In the genomic region with DNA sequence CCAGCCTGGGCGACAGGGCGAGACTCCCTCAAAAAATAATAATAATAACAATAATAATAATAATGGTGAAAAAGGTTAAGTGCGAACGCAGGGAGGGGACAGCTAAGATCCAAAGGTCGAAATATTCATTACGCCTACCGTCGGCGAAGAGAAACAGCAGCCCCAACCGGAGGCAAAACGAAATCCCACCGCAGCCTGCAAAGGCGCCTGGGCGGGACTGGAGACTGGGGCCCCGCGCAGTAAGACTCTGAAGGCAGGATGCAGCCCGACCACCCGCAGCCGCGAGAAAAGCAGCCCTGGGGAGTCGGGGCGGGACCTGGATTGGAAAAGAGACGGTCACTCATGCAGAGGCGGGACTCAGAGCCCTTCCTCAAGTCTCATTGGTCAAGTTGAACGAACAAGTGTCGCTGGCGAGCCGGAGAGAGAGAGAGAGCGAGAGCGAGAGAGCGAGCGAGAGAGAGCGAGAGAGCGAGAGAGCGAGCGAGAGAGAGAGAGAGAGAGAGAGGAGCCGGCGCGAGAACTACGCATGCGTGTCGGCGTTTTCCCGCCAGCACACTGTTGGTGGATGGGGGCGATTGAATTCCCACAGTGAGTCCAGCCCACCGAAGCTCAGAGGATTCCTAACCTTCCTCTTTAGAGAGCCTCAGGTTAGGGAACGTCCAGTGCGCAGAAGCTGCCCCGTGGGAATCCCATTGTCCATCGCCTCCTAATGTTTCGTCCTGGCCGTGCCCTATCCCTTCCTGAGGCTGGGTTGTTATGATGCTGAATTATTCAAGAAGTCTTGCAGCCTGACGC, we compare ENCODE assay signal across 8 cellular contexts. TPM values are rescaled to one million over a fixed set of nuclear protein-coding genes. Genes with fewer than 3 reads are reported as not detected.
DNase-seq lines count a peak whose midpoint lies in the region; ATAC-seq lines count a peak whose summit lies in the region.

No MANE protein-coding gene starts in this region.

- H3K4me3 Mint-ChIP-seq in activated T-helper 17 cell treated with anti-CD3 and anti-CD28 coated beads, Interleukin-2, amount 50 U/mL, for 72 hours, result peak overlapping the region; percentile 75
- peak overlapping the region; percentile 79 for H3K4me3 Mint-ChIP-seq in natural killer cell treated with Interleukin-12 subunit alpha and Interleukin-12 subunit beta and Interleukin-15 and Interleukin-18, amount 100 ng/mL, for 72 hours

- DNase-seq in ELR (ENCODE audit: low read depth) (peak; percentile 100), GOT3 (lab: John Stamatoyannopoulos, UW) (peak; percentile 76), LHCN-M2 (ENCODE audit: low read depth) (peak; percentile 100), RPMI7951 (ENCODE audit: low read depth) (peak; percentile 99), fibroblast of peridontal ligament (ENCODE audit: extremely low read depth) (peak; percentile 99)
- DNase-seq in natural killer cell treated with Interleukin-12 subunit alpha and Interleukin-12 subunit beta and Interleukin-15 and Interleukin-18, amount 100 ng/mL, for 72 hours (ENCODE audit: low spot score), result peak; percentile 98
- DNase-seq in stimulated activated naive CD4-positive, alpha-beta T cell treated with Interleukin-2 at 50 U/mL for 16 hours (lab: John Stamatoyannopoulos, UW), result peak; percentile 91

- no peaks in the 10 kb centered on the region for H3K27me3 Mint-ChIP-seq in activated T-helper 17 cell treated with anti-CD3 and anti-CD28 coated beads, Interleukin-2, amount 50 U/mL, for 72 hours
- H3K27me3 Mint-ChIP-seq in natural killer cell treated with Interleukin-12 subunit alpha and Interleukin-12 subunit beta and Interleukin-15 and Interleukin-18, amount 100 ng/mL, for 72 hours, result no peaks in the 10 kb centered on the region

- H3K9me3 Mint-ChIP-seq in activated T-helper 17 cell treated with anti-CD3 and anti-CD28 coated beads, Interleukin-2, amount 50 U/mL, for 72 hours, result no peaks in the 10 kb centered on the region
- H3K9me3 Mint-ChIP-seq in natural killer cell treated with Interleukin-12 subunit alpha and Interleukin-12 subunit beta and Interleukin-15 and Interleukin-18, amount 100 ng/mL, for 72 hours, result peaks cover 3% of the 10 kb centered on the region

- peaks cover 22% of the 10 kb centered on the region for H3K36me3 Mint-ChIP-seq in activated T-helper 17 cell treated with anti-CD3 and anti-CD28 coated beads, Interleukin-2, amount 50 U/mL, for 72 hours (ENCODE audit: low read depth)
- H3K36me3 Mint-ChIP-seq in natural killer cell treated with Interleukin-12 subunit alpha and Interleukin-12 subunit beta and Interleukin-15 and Interleukin-18, amount 100 ng/mL, for 72 hours, result peaks cover 6% of the 10 kb centered on the region

- ATAC-seq in activated T-helper 17 cell treated with anti-CD3 and anti-CD28 coated beads, Interleukin-2, amount 50 U/mL, for 72 hours (replicated peaks), result peak; percentile 91
- peak; percentile 98 for ATAC-seq in natural killer cell treated with Interleukin-12 subunit alpha and Interleukin-12 subunit beta and Interleukin-15 and Interleukin-18, amount 100 ng/mL, for 72 hours

- H3K27ac Mint-ChIP-seq in activated T-helper 17 cell treated with anti-CD3 and anti-CD28 coated beads, Interleukin-2, amount 50 U/mL, for 72 hours, result peak overlapping the region; percentile 94
- peak overlapping the region; percentile 88 to 94 for H3K27ac Mint-ChIP-seq in natural killer cell treated with Interleukin-12 subunit alpha and Interleukin-12 subunit beta and Interleukin-15 and Interleukin-18, amount 100 ng/mL, for 72 hours

- H3K4me1 Mint-ChIP-seq in activated T-helper 17 cell treated with anti-CD3 and anti-CD28 coated beads, Interleukin-2, amount 50 U/mL, for 72 hours, result peaks cover 22% of the 10 kb centered on the region
- H3K4me1 Mint-ChIP-seq in natural killer cell treated with Interleukin-12 subunit alpha and Interleukin-12 subunit beta and Interleukin-15 and Interleukin-18, amount 100 ng/mL, for 72 hours (ENCODE audit: low read depth in 2 of 2), result peaks cover 37 to 38% of the 10 kb centered on the region in 2 donors

RNA-seq across cellular contexts. Expression of a gene that starts 10.7 kb away (rescaled TPM):
- total RNA-seq in LHCN-M2 (2014; rRNA removed), result 7.8 and 15.6 TPM in 2 replicates
- polyA plus RNA-seq in LHCN-M2 (2012), result 29.3 TPM
- total RNA-seq in RPMI7951 (2014; rRNA removed; shearing (Covaris generic)), result 3.2 and 4.2 TPM in 2 replicates
- 10 to 100 TPM; 20.7 to 32.1 TPM for total RNA-seq in activated T-helper 17 cell treated with anti-CD3 and anti-CD28 coated beads, Interleukin-2, amount 50 U/mL, for 72 hours
- 10 to 100 TPM; 12.3 to 38.0 TPM for total RNA-seq in natural killer cell treated with Interleukin-12 subunit alpha and Interleukin-12 subunit beta and Interleukin-15 and Interleukin-18, amount 100 ng/mL, for 72 hours

RNA-seq across cellular contexts. Expression of a gene that starts 17.6 kb away (rescaled TPM):
- 83.7 and 101 TPM in 2 replicates for total RNA-seq in LHCN-M2 (2014; rRNA removed)
- 119 TPM for polyA plus RNA-seq in LHCN-M2 (2012)
- total RNA-seq in RPMI7951 (2014; rRNA removed; shearing (Covaris generic)), result 69.0 and 73.9 TPM in 2 replicates
- 100 to 1,000 TPM in 1 of 2 donors, 10 to 100 TPM in 1; 84.0 to 123 TPM for total RNA-seq in activated T-helper 17 cell treated with anti-CD3 and anti-CD28 coated beads, Interleukin-2, amount 50 U/mL, for 72 hours
- total RNA-seq in natural killer cell treated with Interleukin-12 subunit alpha and Interleukin-12 subunit beta and Interleukin-15 and Interleukin-18, amount 100 ng/mL, for 72 hours, result 100 to 1,000 TPM; 134 to 169 TPM

RNA-seq across cellular contexts. Expression of a gene that starts 28.7 kb away (rescaled TPM):
- total RNA-seq in LHCN-M2 (2014; rRNA removed), result 23.7 and 26.9 TPM in 2 replicates
- 14.4 TPM for polyA plus RNA-seq in LHCN-M2 (2012)
- total RNA-seq in RPMI7951 (2014; rRNA removed; shearing (Covaris generic)), result 13.1 and 20.8 TPM in 2 replicates
- 100 to 1,000 TPM in 1 of 2 donors, 10 to 100 TPM in 1; 87.7 to 131 TPM for total RNA-seq in activated T-helper 17 cell treated with anti-CD3 and anti-CD28 coated beads, Interleukin-2, amount 50 U/mL, for 72 hours
- 100 to 1,000 TPM in 1 of 2 donors, 10 to 100 TPM in 1; 77.1 to 117 TPM for total RNA-seq in natural killer cell treated with Interleukin-12 subunit alpha and Interleukin-12 subunit beta and Interleukin-15 and Interleukin-18, amount 100 ng/mL, for 72 hours

RNA-seq across cellular contexts. Expression of a gene that starts 32.7 kb away (rescaled TPM):
- 1.8 and 2.1 TPM in 2 replicates for total RNA-seq in LHCN-M2 (2014; rRNA removed)
- polyA plus RNA-seq in LHCN-M2 (2012), result 2.2 TPM
- 0.36 and 0.59 TPM in 2 replicates for total RNA-seq in RPMI7951 (2014; rRNA removed; shearing (Covaris generic))
- total RNA-seq in activated T-helper 17 cell treated with anti-CD3 and anti-CD28 coated beads, Interleukin-2, amount 50 U/mL, for 72 hours, result 1 to 10 TPM; 4.1 to 6.0 TPM
- 1 to 10 TPM; 2.0 to 4.7 TPM for total RNA-seq in natural killer cell treated with Interleukin-12 subunit alpha and Interleukin-12 subunit beta and Interleukin-15 and Interleukin-18, amount 100 ng/mL, for 72 hours

RNA-seq across cellular contexts. Expression of a gene that starts 36.1 kb away (rescaled TPM):
- 47.6 and 49.1 TPM in 2 replicates for total RNA-seq in LHCN-M2 (2014; rRNA removed)
- 66.7 TPM for polyA plus RNA-seq in LHCN-M2 (2012)
- 88.3 and 97.7 TPM in 2 replicates for total RNA-seq in RPMI7951 (2014; rRNA removed; shearing (Covaris generic))
- total RNA-seq in activated T-helper 17 cell treated with anti-CD3 and anti-CD28 coated beads, Interleukin-2, amount 50 U/mL, for 72 hours, result 10 to 100 TPM; 31.3 to 59.9 TPM
- 10 to 100 TPM; 42.6 to 53.0 TPM for total RNA-seq in natural killer cell treated with Interleukin-12 subunit alpha and Interleukin-12 subunit beta and Interleukin-15 and Interleukin-18, amount 100 ng/mL, for 72 hours

Comparison
In these comparisons a context has a peak if more than half of its experiments do, and no peak if none do; other contexts are left out.
1. Peak in every context shown above with its lines: DNase-seq and ATAC-seq.